ENCODE assay signal across 8 cellular contexts in the genomic region with DNA sequence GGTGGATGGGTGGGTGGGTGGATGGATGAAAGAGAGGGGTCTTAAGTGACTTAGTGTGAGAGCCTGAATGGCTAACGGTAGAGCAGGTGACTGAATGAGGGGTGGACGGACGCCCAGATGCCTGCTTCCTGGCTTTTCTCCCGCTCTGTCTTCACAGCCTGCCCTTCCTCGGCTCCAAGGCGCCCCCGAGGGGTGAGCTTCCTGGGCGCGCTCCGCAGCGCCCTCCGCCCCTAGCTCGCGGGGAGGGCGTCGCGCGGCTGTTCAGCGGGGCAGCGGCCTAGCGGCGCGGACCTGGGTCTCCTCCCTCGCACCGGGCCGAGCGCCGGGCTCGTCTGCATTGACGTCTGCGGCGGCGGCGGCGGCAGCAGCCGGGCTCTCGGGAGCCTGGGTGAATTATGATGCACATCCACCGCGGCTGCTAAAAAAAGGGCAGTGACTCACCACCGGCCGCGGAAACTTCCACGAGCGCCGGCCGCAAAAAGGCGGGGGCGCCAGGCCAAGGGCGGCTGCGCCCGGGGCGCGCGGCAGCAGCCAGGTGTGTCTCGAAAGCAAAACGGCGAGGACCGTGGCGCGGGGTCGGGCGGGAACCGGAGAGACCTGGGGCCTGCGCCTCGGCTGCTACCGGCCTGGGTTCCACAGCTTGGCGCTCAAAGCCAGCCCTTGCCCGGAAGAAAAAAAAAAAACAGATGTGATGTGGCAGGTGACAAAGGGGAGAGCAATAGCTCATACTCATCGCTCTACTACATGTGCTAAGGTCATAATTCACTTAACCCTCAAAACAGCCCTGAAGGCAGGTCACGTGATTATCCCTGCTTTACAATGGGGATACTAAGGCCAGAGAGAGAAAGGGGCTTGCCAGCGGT.
DNase-seq lines count a peak whose midpoint lies in the region; ATAC-seq lines count a peak whose summit lies in the region.

No MANE protein-coding gene starts in this region.

- DNase-seq in NCI-H2196 (lab: John Stamatoyannopoulos, UW; ENCODE audit: unreplicated experiment), result peak; percentile 30
- no peak for DNase-seq in NCI-H2196 treated with DMSO at 0.1 percent for 48 hours (lab: John Stamatoyannopoulos, UW; ENCODE audit: unreplicated experiment)
- DNase-seq in NCI-H1930 (lab: John Stamatoyannopoulos, UW), result peak; percentile 33 to 40
- peak; percentile 93 for DNase-seq in activated CD8-positive, alpha-beta memory T cell treated with anti-CD3 and anti-CD28 coated beads for 24 hours
- DNase-seq in effector CD4-positive, alpha-beta T cell, result peak; percentile 19
- peak; percentile 44 for DNase-seq in medulla oblongata (ENCODE audit: extremely low spot score)
- DNase-seq in stimulated activated CD4-positive, alpha-beta T cell treated with anti-CD3 and anti-CD28 coated beads, TNF-alpha, amount 100 ng/mL, for 4 hours (ENCODE audit: low read depth in 3 of 3), result peak; percentile 47 to 68 (median 62)

- peak; percentile 92 for ATAC-seq in HG02798 (IDR thresholded peaks at IDR 0.05; ENCODE audit: poor library complexity, unreplicated experiment)
